9 cellular contexts compared by ENCODE assay signal in the genomic region with DNA sequence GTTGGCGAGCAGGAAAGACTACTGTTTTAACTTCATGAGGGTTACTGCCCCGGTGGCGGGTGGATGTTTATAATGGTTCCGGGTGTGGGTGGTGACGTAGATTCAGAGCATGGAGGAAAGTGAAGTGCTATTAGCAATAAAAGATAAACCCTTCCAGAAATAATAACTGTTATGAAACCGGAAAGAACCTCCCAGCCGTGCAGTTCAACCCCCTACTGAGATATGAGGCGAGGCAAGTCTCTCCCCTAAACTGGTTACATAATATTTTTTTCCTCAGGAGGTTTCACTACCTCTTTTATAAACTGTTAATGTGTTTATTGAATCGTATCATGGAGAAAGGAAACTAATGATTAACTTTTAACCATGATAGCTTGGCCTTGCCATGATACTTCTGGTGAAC. TPM values are rescaled to one million over a fixed set of nuclear protein-coding genes. Genes with fewer than 3 reads are reported as not detected.
A peak's percentile ranks its signal among the peaks of the same experiment; 100 is the strongest.
DNase-seq lines count a peak whose midpoint lies in the region; ATAC-seq lines count a peak whose summit lies in the region.
"Had no signal": no experiment of that assay in that cellular context is flagged by ENCODE, and none has a peak within 500 bp of the region (broad histone marks: within the 10 kb centered on the region; RNA-seq: fewer than 3 reads in every experiment).

No MANE protein-coding gene starts in this region.

- no peaks in the 10 kb centered on the region for H3K27me3 ChIP-seq in aorta (ENCODE audit: control insufficient read depth in 1 of 2, insufficient read depth in 2 of 2, low read length in 1 of 2)

- H3K4me1 Mint-ChIP-seq in dendritic cell treated with granulocyte-macrophage colony-stimulating factor and Interleukin-4, amounts not matched to agents 40 ng/mL and 50 ng/mL, for 4 days (ENCODE audit: low read depth) = peaks cover 30% of the 10 kb centered on the region

- peaks cover 13% of the 10 kb centered on the region for H3K9me3 Mint-ChIP-seq in dendritic cell treated with granulocyte-macrophage colony-stimulating factor and Interleukin-4, amounts not matched to agents 40 ng/mL and 50 ng/mL, for 4 days

- peaks cover 2% of the 10 kb centered on the region for H3K9me3 ChIP-seq in aorta (ENCODE audit: control insufficient read depth, low read length)

- peaks cover 10% of the 10 kb centered on the region for H3K36me3 Mint-ChIP-seq in dendritic cell treated with granulocyte-macrophage colony-stimulating factor and Interleukin-4, amounts not matched to agents 40 ng/mL and 50 ng/mL, for 4 days (ENCODE audit: low read depth)

- H3K27ac Mint-ChIP-seq in dendritic cell treated with granulocyte-macrophage colony-stimulating factor and Interleukin-4, amounts not matched to agents 40 ng/mL and 50 ng/mL, for 4 days = peak overlapping the region; percentile 60

- intact Hi-C loops in Right ventricle myocardium inferior (cut with DNase I) (no loop called here), cardiac septum (cut with DNase I) (no loop called here), aorta (cut with DNase I) (no loop called here)
- intact Hi-C loops in dendritic cell treated with granulocyte-macrophage colony-stimulating factor and Interleukin-4, amounts not matched to agents 40 ng/mL and 50 ng/mL, for 4 days (cut with micrococcal nuclease) = no loop called here

- no peak for DNase-seq in Right ventricle myocardium inferior (ENCODE audit: missing footprints)
- no peak for DNase-seq in cardiac septum (ENCODE audit: low spot score)
- no peak for DNase-seq in aorta
- DNase-seq in GDM1 (lab: John Stamatoyannopoulos, UW) = no peak
- no peak for DNase-seq in stimulated activated naive CD4-positive, alpha-beta T cell treated with Interleukin-2 at 50 U/mL for 16 hours (lab: John Stamatoyannopoulos, UW)
- no peak for DNase-seq in NCI-H1092 (lab: John Stamatoyannopoulos, UW)

- H3K27ac ChIP-seq in aorta (ENCODE audit: low read depth in 1 of 2, low read length in 2 of 2) = no peak overlapping the region

- ATAC-seq in Right ventricle myocardium inferior = peak; percentile 31
- ATAC-seq in HG03280 (IDR thresholded peaks at IDR 0.05; ENCODE audit: unreplicated experiment) = peak; percentile 82
- ATAC-seq in aorta (ENCODE audit: low FRiP score) = peak; percentile 46
- ATAC-seq: Panc1 had no signal

- H3K4me1 ChIP-seq in aorta (ENCODE audit: control insufficient read depth in 1 of 2, insufficient read depth in 2 of 2, low read length in 2 of 2) = no peaks in the 10 kb centered on the region

- WGBS in aorta, 2 donors = 74 to 79% methylated on average over 9 of the region's 9 CpGs

- H3K36me3 ChIP-seq in aorta (ENCODE audit: control insufficient read depth in 1 of 2, insufficient read depth in 2 of 2, low read length in 1 of 2) = no peaks in the 10 kb centered on the region

- peaks cover 27% of the 10 kb centered on the region for H3K27me3 Mint-ChIP-seq in dendritic cell treated with granulocyte-macrophage colony-stimulating factor and Interleukin-4, amounts not matched to agents 40 ng/mL and 50 ng/mL, for 4 days

- no peak overlapping the region for H3K4me3 ChIP-seq in aorta (ENCODE audit: low read length in 2 of 2)

- no peak overlapping the region for H3K4me3 Mint-ChIP-seq in dendritic cell treated with granulocyte-macrophage colony-stimulating factor and Interleukin-4, amounts not matched to agents 40 ng/mL and 50 ng/mL, for 4 days

RNA-seq across cellular contexts. Expression of a gene that starts 33.9 kb away (rescaled TPM):
- total RNA-seq in Right ventricle myocardium inferior (9.2 TPM), cardiac septum (10.1 TPM), aorta (10 to 100 TPM; 16.1 to 31.2 TPM)
- polyA plus RNA-seq in aorta = 1 to 10 TPM; 5.0 to 9.4 TPM

Comparison
In these comparisons a context has a peak if more than half of its experiments do, and no peak if none do; other contexts are left out.
1. ATAC-seq: peak in every context shown above with its lines; median percentile 82 in HG03280; 46 in aorta; 31 in Right ventricle myocardium inferior.